22 cellular contexts compared by ENCODE assay signal in genomic region chr19:56955637-56956216, GRCh38.
DNase-seq lines count a peak whose midpoint lies in the region; TF ChIP-seq lines count a peak whose summit lies in the region.
"Had no signal": no experiment of that assay in that cellular context is flagged by ENCODE, and none has a peak within 500 bp of the region (broad histone marks: within the 10 kb centered on the region; RNA-seq: fewer than 3 reads in every experiment).

No MANE protein-coding gene starts in this region.

- H3K27me3 ChIP-seq in liver (ENCODE audit: control insufficient read depth in 4 of 4, insufficient read depth in 4 of 4, low read length in 3 of 4), result peaks cover 0 to 2% (median 0%) of the 10 kb centered on the region in 4 donors
- H3K27me3 ChIP-seq: BE2C; BLaER1 treated with 17β-estradiol and CSF1 and Interleukin-3, amounts not matched to agents 10 nM and 100 nM had no signal

- no peak overlapping the region for H3K27ac ChIP-seq in liver (ENCODE audit: low read depth in 1 of 2, low read length in 2 of 2)
- H3K27ac ChIP-seq: A549; BLaER1 treated with 17β-estradiol and CSF1 and Interleukin-3, amounts not matched to agents 10 nM and 100 nM had no signal

- no peaks in the 10 kb centered on the region for H3K36me3 ChIP-seq in liver (ENCODE audit: control insufficient read depth in 4 of 4, insufficient read depth in 3 of 4, low read depth in 1 of 4, low read length in 3 of 4)
- H3K36me3 ChIP-seq: BE2C; BLaER1 treated with 17β-estradiol and CSF1 and Interleukin-3, amounts not matched to agents 10 nM and 100 nM; HAP-1 had no signal

- peaks cover 0 to 16% (median 7%) of the 10 kb centered on the region in 4 donors for H3K9me3 ChIP-seq in liver (ENCODE audit: control insufficient read depth in 4 of 4, low read length in 3 of 4)
- H3K9me3 ChIP-seq: BE2C; BLaER1 treated with 17β-estradiol and CSF1 and Interleukin-3, amounts not matched to agents 10 nM and 100 nM; HAP-1 had no signal

- H3K4me1 ChIP-seq in liver (ENCODE audit: control insufficient read depth in 4 of 4, insufficient read depth in 4 of 4, low read length in 3 of 4), result no peaks in the 10 kb centered on the region
- H3K4me1 ChIP-seq: A549, BE2C, HAP-1 had no signal

- peak; percentile 6 to 14 for TF ChIP-seq RAD21 in liver (IDR thresholded peaks at IDR 0.05)

- DNase-seq in left kidney (ENCODE audit: low read depth, low spot score) (peak; percentile 77), retina (peak; percentile 17), UCSD-AML1 (lab: John Stamatoyannopoulos, UW; ENCODE audit: unreplicated experiment) (no peak), MV-4-11 (lab: John Stamatoyannopoulos, UW) (no peak), SHP77 (lab: John Stamatoyannopoulos, UW) (no peak)
- DNase-seq: 8988T; ACHN; AML-193; BE2C; CD4-positive, alpha-beta T cell; CD8-positive, alpha-beta memory T cell; DMS 273 treated with DMSO at 0.1 percent for 48 hours; DMS79; EL; GDM1; GOT3; HFFc6 had no signal

- no peak for TF ChIP-seq CTCF in liver (IDR thresholded peaks at IDR 0.05; ENCODE audit: low read depth, low read length, missing input control)

- WGBS in liver, result 31% methylated on average over 15 of the region's 15 CpGs

- no peak overlapping the region for H3K9ac ChIP-seq in liver (ENCODE audit: low read depth in 1 of 2, low read length in 2 of 2)
- H3K9ac ChIP-seq: BLaER1 treated with 17β-estradiol and CSF1 and Interleukin-3, amounts not matched to agents 10 nM and 100 nM had no signal

- H3K4me3 ChIP-seq in liver (ENCODE audit: low read depth in 1 of 3, low read length in 3 of 3), result no peak overlapping the region
- H3K4me3 ChIP-seq: A549; BLaER1 treated with 17β-estradiol and CSF1 and Interleukin-3, amounts not matched to agents 10 nM and 100 nM; GM12878; HAP-1 had no signal

TF ChIP-seq in liver, 16 proteins besides CTCF, POLR2A, EP300 and RAD21:
- TF ChIP-seq JUND (IDR thresholded peaks at IDR 0.05) (no peak), FOXA1 (IDR thresholded peaks at IDR 0.05) (no peak), MAX (IDR thresholded peaks at IDR 0.05) (peak; percentile 82), GABPA (IDR thresholded peaks at IDR 0.05 in 1 of 2, conservative IDR thresholded peaks at IDR 0.05 in 1 of 2) (no peak), FOXA2 (IDR thresholded peaks at IDR 0.05) (no peak), REST (IDR thresholded peaks at IDR 0.05) (peak; percentile 35), HNF4G (IDR thresholded peaks at IDR 0.05) (no peak), YY1 (IDR thresholded peaks at IDR 0.05) (peak; percentile 53), ZBTB33 (IDR thresholded peaks at IDR 0.05) (peak; percentile 39), ATF3 (IDR thresholded peaks at IDR 0.05) (no peak), SP1 (IDR thresholded peaks at IDR 0.05) (peak; percentile 85), HNF4A (conservative IDR thresholded peaks at IDR 0.05) (peak; percentile 69 to 72), NR2F2 (IDR thresholded peaks at IDR 0.05) (peak; percentile 37), EGR1 (IDR thresholded peaks at IDR 0.05; ENCODE audit: low read depth in 2 of 2) (no peak), TAF1 (conservative IDR thresholded peaks at IDR 0.05) (no peak), RXRA (IDR thresholded peaks at IDR 0.05) (peak; percentile 95 to 96)

Comparison
In these comparisons a context has a peak if more than half of its experiments do, and no peak if none do; other contexts are left out.
1. DNase-seq: peak in left kidney (single experiment) and retina (single experiment); none in UCSD-AML1 (single experiment), MV-4-11 (single experiment) and SHP77 (0 of 2).